In the genomic region with DNA sequence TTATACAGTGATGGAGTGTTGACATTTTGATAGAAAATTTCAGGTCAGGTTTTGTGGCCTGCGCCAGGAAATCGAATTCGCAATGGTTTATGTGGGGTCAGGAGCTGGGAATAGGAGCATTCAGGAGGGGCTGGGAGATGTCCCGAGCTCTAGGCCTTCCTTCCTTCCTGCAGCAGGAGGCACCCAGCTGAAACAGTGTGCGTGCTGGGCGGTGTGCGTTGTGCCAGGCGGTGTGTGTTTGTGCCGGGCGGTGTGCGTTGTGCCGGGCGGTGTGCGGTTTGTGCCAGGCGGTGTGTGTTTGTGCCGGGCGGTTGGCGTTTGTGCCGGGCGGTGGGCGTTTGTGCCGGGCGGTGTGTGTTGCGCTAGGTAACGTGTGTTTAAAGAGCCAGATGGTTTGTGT, we compare ENCODE assay signal across 1 cellular context.
TF ChIP-seq lines count a peak whose summit lies in the region.

No MANE protein-coding gene starts in this region.

TF ChIP-seq in WTC11, 78 proteins besides CTCF, POLR2A, EP300 and RAD21 (continued from another document):
- TF ChIP-seq, protein P1, sequence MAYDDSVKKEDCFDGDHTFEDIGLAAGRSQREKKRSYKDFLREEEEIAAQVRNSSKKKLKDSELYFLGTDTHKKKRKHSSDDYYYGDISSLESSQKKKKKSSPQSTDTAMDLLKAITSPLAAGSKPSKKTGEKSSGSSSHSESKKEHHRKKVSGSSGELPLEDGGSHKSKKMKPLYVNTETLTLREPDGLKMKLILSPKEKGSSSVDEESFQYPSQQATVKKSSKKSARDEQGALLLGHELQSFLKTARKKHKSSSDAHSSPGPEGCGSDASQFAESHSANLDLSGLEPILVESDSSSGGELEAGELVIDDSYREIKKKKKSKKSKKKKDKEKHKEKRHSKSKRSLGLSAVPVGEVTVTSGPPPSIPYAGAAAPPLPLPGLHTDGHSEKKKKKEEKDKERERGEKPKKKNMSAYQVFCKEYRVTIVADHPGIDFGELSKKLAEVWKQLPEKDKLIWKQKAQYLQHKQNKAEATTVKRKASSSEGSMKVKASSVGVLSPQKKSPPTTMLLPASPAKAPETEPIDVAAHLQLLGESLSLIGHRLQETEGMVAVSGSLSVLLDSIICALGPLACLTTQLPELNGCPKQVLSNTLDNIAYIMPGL (CRISPR knock-in tag; IDR thresholded peaks at IDR 0.05): no peak
- TF ChIP-seq MXD4 (CRISPR knock-in tag; IDR thresholded peaks at IDR 0.05; ENCODE audit: borderline replicate concordance) (no peak), CBFB (CRISPR knock-in tag; IDR thresholded peaks at IDR 0.05; ENCODE audit: low read depth) (no peak), ZNF232 (CRISPR knock-in tag; IDR thresholded peaks at IDR 0.05) (no peak), NFE2L1 (CRISPR knock-in tag; IDR thresholded peaks at IDR 0.05) (no peak), ZMAT4 (CRISPR knock-in tag; IDR thresholded peaks at IDR 0.05) (no peak), TP53 (CRISPR knock-in tag; IDR thresholded peaks at IDR 0.05) (no peak), NR2C2 (CRISPR knock-in tag; IDR thresholded peaks at IDR 0.05) (no peak), MYBL2 (CRISPR knock-in tag; IDR thresholded peaks at IDR 0.05) (no peak)
- TF ChIP-seq, protein P2, sequence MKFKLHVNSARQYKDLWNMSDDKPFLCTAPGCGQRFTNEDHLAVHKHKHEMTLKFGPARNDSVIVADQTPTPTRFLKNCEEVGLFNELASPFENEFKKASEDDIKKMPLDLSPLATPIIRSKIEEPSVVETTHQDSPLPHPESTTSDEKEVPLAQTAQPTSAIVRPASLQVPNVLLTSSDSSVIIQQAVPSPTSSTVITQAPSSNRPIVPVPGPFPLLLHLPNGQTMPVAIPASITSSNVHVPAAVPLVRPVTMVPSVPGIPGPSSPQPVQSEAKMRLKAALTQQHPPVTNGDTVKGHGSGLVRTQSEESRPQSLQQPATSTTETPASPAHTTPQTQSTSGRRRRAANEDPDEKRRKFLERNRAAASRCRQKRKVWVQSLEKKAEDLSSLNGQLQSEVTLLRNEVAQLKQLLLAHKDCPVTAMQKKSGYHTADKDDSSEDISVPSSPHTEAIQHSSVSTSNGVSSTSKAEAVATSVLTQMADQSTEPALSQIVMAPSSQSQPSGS (CRISPR knock-in tag; IDR thresholded peaks at IDR 0.05; ENCODE audit: borderline replicate concordance, low read depth): no peak
